ENCODE assay signal across 8 cellular contexts in genomic region chr3:9731206-9732079, GRCh38. TPM values are rescaled to one million over a fixed set of nuclear protein-coding genes. Genes with fewer than 3 reads are reported as not detected.
DNase-seq lines count a peak whose midpoint lies in the region; ATAC-seq lines count a peak whose summit lies in the region.

A gene with protein sequence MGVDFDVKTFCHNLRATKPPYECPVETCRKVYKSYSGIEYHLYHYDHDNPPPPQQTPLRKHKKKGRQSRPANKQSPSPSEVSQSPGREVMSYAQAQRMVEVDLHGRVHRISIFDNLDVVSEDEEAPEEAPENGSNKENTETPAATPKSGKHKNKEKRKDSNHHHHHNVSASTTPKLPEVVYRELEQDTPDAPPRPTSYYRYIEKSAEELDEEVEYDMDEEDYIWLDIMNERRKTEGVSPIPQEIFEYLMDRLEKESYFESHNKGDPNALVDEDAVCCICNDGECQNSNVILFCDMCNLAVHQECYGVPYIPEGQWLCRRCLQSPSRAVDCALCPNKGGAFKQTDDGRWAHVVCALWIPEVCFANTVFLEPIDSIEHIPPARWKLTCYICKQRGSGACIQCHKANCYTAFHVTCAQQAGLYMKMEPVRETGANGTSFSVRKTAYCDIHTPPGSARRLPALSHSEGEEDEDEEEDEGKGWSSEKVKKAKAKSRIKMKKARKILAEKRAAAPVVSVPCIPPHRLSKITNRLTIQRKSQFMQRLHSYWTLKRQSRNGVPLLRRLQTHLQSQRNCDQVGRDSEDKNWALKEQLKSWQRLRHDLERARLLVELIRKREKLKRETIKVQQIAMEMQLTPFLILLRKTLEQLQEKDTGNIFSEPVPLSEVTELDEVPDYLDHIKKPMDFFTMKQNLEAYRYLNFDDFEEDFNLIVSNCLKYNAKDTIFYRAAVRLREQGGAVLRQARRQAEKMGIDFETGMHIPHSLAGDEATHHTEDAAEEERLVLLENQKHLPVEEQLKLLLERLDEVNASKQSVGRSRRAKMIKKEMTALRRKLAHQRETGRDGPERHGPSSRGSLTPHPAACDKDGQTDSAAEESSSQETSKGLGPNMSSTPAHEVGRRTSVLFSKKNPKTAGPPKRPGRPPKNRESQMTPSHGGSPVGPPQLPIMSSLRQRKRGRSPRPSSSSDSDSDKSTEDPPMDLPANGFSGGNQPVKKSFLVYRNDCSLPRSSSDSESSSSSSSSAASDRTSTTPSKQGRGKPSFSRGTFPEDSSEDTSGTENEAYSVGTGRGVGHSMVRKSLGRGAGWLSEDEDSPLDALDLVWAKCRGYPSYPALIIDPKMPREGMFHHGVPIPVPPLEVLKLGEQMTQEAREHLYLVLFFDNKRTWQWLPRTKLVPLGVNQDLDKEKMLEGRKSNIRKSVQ (N-terminal part only) (plus strand): TSS chr3:9731735. CDS start chr3:9734141, 2,406 bp downstream.

- H3K27me3 ChIP-seq in NT2/D1 (ENCODE audit: insufficient read depth, insufficient read length) (no peaks in the 10 kb centered on the region), endocrine pancreas (ENCODE audit: control insufficient read depth, insufficient read depth, low read length) (no peaks in the 10 kb centered on the region)

- peak within 1 kb of the TSS; percentile 84 for H3K4me3 Mint-ChIP-seq in activated CD8-positive, alpha-beta memory T cell treated with anti-CD3 and anti-CD28 coated beads, Interleukin-2, amount 10 ng/mL, durations not matched to agents 7 days and 5 days

- CTCF ChIA-PET in activated CD8-positive, alpha-beta memory T cell treated with anti-CD3 and anti-CD28 coated beads, Interleukin-2, amount 10 ng/mL, durations not matched to agents 7 days and 5 days (lab: Charles Lee), result interaction anchor here (1.0 to 2.6 kb wide), 11 partner anchors 13 to 589 kb away, joined by 3 to 12 read pairs (median 5); partner anchors contain the start of genes ARPC4, CRELD1, MTMR14 and OGG1

- no peaks in the 10 kb centered on the region for H3K9me3 Mint-ChIP-seq in activated CD8-positive, alpha-beta memory T cell treated with anti-CD3 and anti-CD28 coated beads, Interleukin-2, amount 10 ng/mL, durations not matched to agents 7 days and 5 days (ENCODE audit: low read depth)

- peaks cover 22% of the 10 kb centered on the region for H3K36me3 Mint-ChIP-seq in activated CD8-positive, alpha-beta memory T cell treated with anti-CD3 and anti-CD28 coated beads, Interleukin-2, amount 10 ng/mL, durations not matched to agents 7 days and 5 days

- H3K9ac ChIP-seq in NT2/D1 (ENCODE audit: insufficient read length, low read depth), result peak within 1 kb of the TSS; percentile 95
- peak within 1 kb of the TSS; percentile 92 for H3K9ac ChIP-seq in endocrine pancreas (ENCODE audit: control insufficient read depth, insufficient read depth, low read length)

- peak within 1 kb of the TSS; percentile 97 for H3K27ac Mint-ChIP-seq in activated CD8-positive, alpha-beta memory T cell treated with anti-CD3 and anti-CD28 coated beads, Interleukin-2, amount 10 ng/mL, durations not matched to agents 7 days and 5 days

- peaks cover 10% of the 10 kb centered on the region for H3K4me1 ChIP-seq in NT2/D1 (ENCODE audit: insufficient read depth, insufficient read length)
- no peaks in the 10 kb centered on the region for H3K4me1 ChIP-seq in endocrine pancreas (ENCODE audit: control insufficient read depth, insufficient read depth, low read length)

- H3K4me3 ChIP-seq in NT2/D1 (ENCODE audit: insufficient read length, low read depth) (peak within 1 kb of the TSS; percentile 87), endocrine pancreas (ENCODE audit: control insufficient read depth, insufficient read depth, low read length) (peak within 1 kb of the TSS; percentile 48)

- H3K4me1 Mint-ChIP-seq in activated CD8-positive, alpha-beta memory T cell treated with anti-CD3 and anti-CD28 coated beads, Interleukin-2, amount 10 ng/mL, durations not matched to agents 7 days and 5 days, result peaks cover 60% of the 10 kb centered on the region

- H3K9me3 ChIP-seq in NT2/D1 (ENCODE audit: insufficient read depth, low read length) (no peaks in the 10 kb centered on the region), endocrine pancreas (ENCODE audit: control insufficient read depth, low read length) (no peaks in the 10 kb centered on the region)

- peaks cover 36% of the 10 kb centered on the region for H3K36me3 ChIP-seq in NT2/D1 (ENCODE audit: insufficient read depth, insufficient read length, low read length)
- no peaks in the 10 kb centered on the region for H3K36me3 ChIP-seq in endocrine pancreas (ENCODE audit: control insufficient read depth, insufficient read depth, low read length)

- no peaks in the 10 kb centered on the region for H3K27me3 Mint-ChIP-seq in activated CD8-positive, alpha-beta memory T cell treated with anti-CD3 and anti-CD28 coated beads, Interleukin-2, amount 10 ng/mL, durations not matched to agents 7 days and 5 days

- peak; percentile 90 for ATAC-seq in GM21381 (IDR thresholded peaks at IDR 0.05; ENCODE audit: unreplicated experiment)
- peak; percentile 97 for ATAC-seq in activated CD8-positive, alpha-beta memory T cell treated with anti-CD3 and anti-CD28 coated beads, Interleukin-2, amount 10 ng/mL, durations not matched to agents 7 days and 5 days

- DNase-seq in COR-L47 (lab: John Stamatoyannopoulos, UW) (peak; percentile 89), HUDEP-2 (lab: John Stamatoyannopoulos, UW; ENCODE audit: unreplicated experiment in 76 of 76) (peak; percentile 65 to 99 (median 98)), NT2/D1 (ENCODE audit: low read depth, low spot score) (peak; percentile 99), mesenteric fat pad (ENCODE audit: low spot score) (peak; percentile 99)
- peak; percentile 100 for DNase-seq in activated CD8-positive, alpha-beta memory T cell treated with anti-CD3 and anti-CD28 coated beads, Interleukin-2, amount 10 ng/mL, durations not matched to agents 7 days and 5 days
- DNase-seq in stimulated activated CD8-positive, alpha-beta memory T cell treated with anti-CD3 and anti-CD28 coated beads, Interleukin-15, amount 100 ng/mL, for 24 hours (ENCODE audit: low read depth), result peak; percentile 97

RNA-seq across cellular contexts. Expression of the gene that starts here (rescaled TPM):
- 10 to 100 TPM; 48.1 to 50.1 TPM for total RNA-seq in activated CD8-positive, alpha-beta memory T cell treated with anti-CD3 and anti-CD28 coated beads, Interleukin-2, amount 10 ng/mL, durations not matched to agents 7 days and 5 days
- 18.7 TPM for total RNA-seq in mesenteric fat pad

Comparison
In these comparisons a context has a peak if more than half of its experiments do, and no peak if none do; other contexts are left out.
1. Peak in every context shown above with its lines: DNase-seq, ATAC-seq and H3K4me3 ChIP-seq.